ENCODE assay signal across 8 cellular contexts in the genomic region with DNA sequence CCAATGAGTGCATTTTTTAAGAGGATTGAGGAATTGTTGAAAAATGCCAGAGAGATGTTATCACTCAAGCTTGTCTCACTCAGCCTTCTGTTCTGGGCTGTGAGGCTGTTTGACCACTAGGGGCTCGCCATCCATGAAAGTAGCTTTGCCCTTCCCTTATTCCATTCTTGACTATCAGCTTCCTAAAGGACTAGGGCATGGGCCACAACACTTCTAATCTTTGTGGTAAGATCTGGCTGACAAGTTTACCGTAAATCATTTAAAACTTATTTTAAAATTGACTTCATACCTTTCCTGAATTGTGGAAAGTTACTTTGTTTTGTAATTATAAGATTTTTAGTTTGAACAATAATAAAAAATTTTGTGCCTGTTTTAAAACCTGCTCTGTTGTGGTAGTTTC. TPM values are rescaled to one million over a fixed set of nuclear protein-coding genes. Genes with fewer than 3 reads are reported as not detected.
DNase-seq lines count a peak whose midpoint lies in the region; ATAC-seq, FAIRE-seq and TF ChIP-seq lines count a peak whose summit lies in the region.

No MANE protein-coding gene starts in this region.

- no peak overlapping the region for H3K4me3 Mint-ChIP-seq in nephron progenitor cell
- no peak overlapping the region for H3K4me3 Mint-ChIP-seq in activated naive CD8-positive, alpha-beta T cell treated with anti-CD3 and anti-CD28 coated beads, Interleukin-2, amount 50 U/mL, for 24 hours

- H3K36me3 Mint-ChIP-seq in nephron progenitor cell (ENCODE audit: low read depth) = peaks cover 21% of the 10 kb centered on the region
- peaks cover 4% of the 10 kb centered on the region for H3K36me3 Mint-ChIP-seq in activated naive CD8-positive, alpha-beta T cell treated with anti-CD3 and anti-CD28 coated beads, Interleukin-2, amount 50 U/mL, for 24 hours (ENCODE audit: low read depth)

- H3K27me3 ChIP-seq in esophagus muscularis mucosa = no peaks in the 10 kb centered on the region

- peak; percentile 92 for DNase-seq in H54 (ENCODE audit: insufficient read length, low spot score)
- peak; percentile 51 for DNase-seq in RCC 7860 (ENCODE audit: low spot score)
- no peak for DNase-seq in esophagus muscularis mucosa (ENCODE audit: extremely low spot score)
- peak; percentile 40 for DNase-seq in nephron progenitor cell
- DNase-seq in cortex of kidney (lab: John Stamatoyannopoulos, UW) = no peak
- no peak for DNase-seq in NCI-H524 treated with DMSO at 0.1 percent for 48 hours (lab: John Stamatoyannopoulos, UW)
- DNase-seq in activated naive CD8-positive, alpha-beta T cell treated with anti-CD3 and anti-CD28 coated beads, Interleukin-2, amount 50 U/mL, for 24 hours = no peak

- ATAC-seq in activated naive CD8-positive, alpha-beta T cell treated with anti-CD3 and anti-CD28 coated beads, Interleukin-2, amount 50 U/mL, for 24 hours = no peak

- H3K27ac ChIP-seq in C4-2B (no peak overlapping the region), esophagus muscularis mucosa (replicated peaks in 1 of 4) (no peak overlapping the region)

- TF ChIP-seq EP300 in esophagus muscularis mucosa (IDR thresholded peaks at IDR 0.05) = no peak

- TF ChIP-seq CTCF in C4-2B (conservative IDR thresholded peaks at IDR 0.05) (peak; percentile 90), esophagus muscularis mucosa (IDR thresholded peaks at IDR 0.05) (peak; percentile 32 to 69 (median 37)), nephron progenitor cell (IDR thresholded peaks at IDR 0.05) (peak; percentile 67)

- no peaks in the 10 kb centered on the region for H3K9me3 Mint-ChIP-seq in nephron progenitor cell
- H3K9me3 Mint-ChIP-seq in activated naive CD8-positive, alpha-beta T cell treated with anti-CD3 and anti-CD28 coated beads, Interleukin-2, amount 50 U/mL, for 24 hours = no peaks in the 10 kb centered on the region

- 78% methylated on average over 2 of the region's 2 CpGs for WGBS in esophagus muscularis mucosa

- no peak overlapping the region for H3K4me3 ChIP-seq in esophagus muscularis mucosa

- TF ChIP-seq POLR2A in H54 (IDR thresholded peaks at IDR 0.05; ENCODE audit: low read depth, low read length) (no peak), esophagus muscularis mucosa (IDR thresholded peaks at IDR 0.05; ENCODE audit: low read depth) (no peak)

- FAIRE-seq in H54 (lab: Jason Lieb, UNC) (peak; percentile 94), RCC 7860 (lab: Jason Lieb, UNC) (peak; percentile 63)

- peaks cover 0 to 8% (median 0%) of the 10 kb centered on the region in 4 donors for H3K4me1 ChIP-seq in esophagus muscularis mucosa

- H3K36me3 ChIP-seq in esophagus muscularis mucosa = peaks cover 21 to 80% (median 65%) of the 10 kb centered on the region in 4 donors

- intact Hi-C loops in esophagus muscularis mucosa (cut with DNase I) = loop anchor here (10.0 kb wide), 1 partner anchor 161 kb away; no protein-coding TSS in a partner anchor

- H3K4me1 Mint-ChIP-seq in nephron progenitor cell = peaks cover 9% of the 10 kb centered on the region
- H3K4me1 Mint-ChIP-seq in activated naive CD8-positive, alpha-beta T cell treated with anti-CD3 and anti-CD28 coated beads, Interleukin-2, amount 50 U/mL, for 24 hours = no peaks in the 10 kb centered on the region

- H3K27ac Mint-ChIP-seq in nephron progenitor cell = no peak overlapping the region
- H3K27ac Mint-ChIP-seq in activated naive CD8-positive, alpha-beta T cell treated with anti-CD3 and anti-CD28 coated beads, Interleukin-2, amount 50 U/mL, for 24 hours = no peak overlapping the region

- peaks cover 3% of the 10 kb centered on the region for H3K27me3 Mint-ChIP-seq in nephron progenitor cell (ENCODE audit: low read depth, poor library complexity)
- H3K27me3 Mint-ChIP-seq in activated naive CD8-positive, alpha-beta T cell treated with anti-CD3 and anti-CD28 coated beads, Interleukin-2, amount 50 U/mL, for 24 hours = no peaks in the 10 kb centered on the region

- no peaks in the 10 kb centered on the region for H3K9me3 ChIP-seq in esophagus muscularis mucosa

RNA-seq across cellular contexts. Expression of a gene that starts 49.5 kb away (rescaled TPM):
- 100 to 1,000 TPM; 101 to 172 (median 125) TPM for total RNA-seq in esophagus muscularis mucosa

Comparison
In these comparisons a context has a peak if more than half of its experiments do, and no peak if none do; other contexts are left out.
1. CTCF ChIP-seq: peak in every context shown above with its lines; median percentile 90 in C4-2B; 67 in nephron progenitor cell; 37 in esophagus muscularis mucosa.
2. DNase-seq: peak in H54 (single experiment), RCC 7860 (single experiment) and nephron progenitor cell (single experiment); none in esophagus muscularis mucosa (single experiment), cortex of kidney (single experiment), NCI-H524 treated with DMSO at 0.1 percent for 48 hours (single experiment) and activated naive CD8-positive, alpha-beta T cell treated with anti-CD3 and anti-CD28 coated beads, Interleukin-2, amount 50 U/mL, for 24 hours (single experiment).